In genomic region chr6:34103321-34103720, GRCh38 we compare ENCODE assay signal across 25 cellular contexts. TPM values are rescaled to one million over a fixed set of nuclear protein-coding genes. Genes with fewer than 3 reads are reported as not detected.
"Had no signal": no experiment of that assay in that cellular context is flagged by ENCODE, and none has a peak within 500 bp of the region (broad histone marks: within the 10 kb centered on the region; RNA-seq: fewer than 3 reads in every experiment).

No MANE protein-coding gene starts in this region.

- FAIRE-seq: urothelium cell line had no signal

- H3K4me1 ChIP-seq: left ventricle myocardium inferior, prostate gland, stomach, tibial artery, upper lobe of right lung had no signal

- DNase-seq: islet precursor cell; left ventricle myocardium inferior; mesendoderm; naive B cell; natural killer cell; ovary; retina; stimulated activated CD4-positive, alpha-beta T cell treated with anti-CD3 and anti-CD28 coated beads, Interleukin-12 subunit alpha, Interleukin-12 subunit beta, amount 100 ng/mL, for 4 hours; stimulated activated CD4-positive, alpha-beta T cell treated with anti-CD3 and anti-CD28 coated beads, Interleukin-15, amount 100 ng/mL, for 24 hours; stimulated activated CD4-positive, alpha-beta T cell treated with anti-CD3 and anti-CD28 coated beads, Interleukin-2, amount 100 ng/mL, for 24 hours; stimulated activated CD4-positive, alpha-beta T cell treated with anti-CD3 and anti-CD28 coated beads, Interleukin-4, amount 100 ng/mL, for 1 hour; stimulated activated naive B cell treated with anti-CD40 and anti-IgM and Interleukin-4, amounts not matched to agents 10 μg/mL and 1 μg/mL and 100 μg/mL, for 72 hours; stimulated activated naive CD8-positive, alpha-beta T cell treated with anti-CD3 and anti-CD28 coated beads, Interleukin-15, Interleukin-2, amounts not matched to agents 100 U/mL and 50 U/mL, for 24 hours; stomach; tibial artery; trophoblast cell; upper lobe of right lung had no signal

- H3K27ac ChIP-seq: left ventricle myocardium inferior, ovary, prostate gland, stomach, thoracic aorta, tibial artery, upper lobe of right lung had no signal

- ATAC-seq: natural killer cell; sciatic nerve; stimulated activated naive B cell treated with anti-CD40 and anti-IgM and Interleukin-4, amounts not matched to agents 10 μg/mL and 1 μg/mL and 100 μg/mL, for 72 hours; stimulated activated naive CD8-positive, alpha-beta T cell treated with anti-CD3 and anti-CD28 coated beads, Interleukin-15, Interleukin-2, amounts not matched to agents 100 U/mL and 50 U/mL, for 24 hours; upper lobe of right lung had no signal

- H3K9me3 ChIP-seq: left ventricle myocardium inferior, ovary, prostate gland, stomach, thoracic aorta, tibial artery, upper lobe of right lung had no signal

- H3K4me3 ChIP-seq: left ventricle myocardium inferior, lung, ovary, prostate gland, skin epidermis, stomach, thoracic aorta, tibial artery, upper lobe of right lung had no signal

- H3K36me3 ChIP-seq: left ventricle myocardium inferior, ovary, prostate gland, stomach, thoracic aorta, tibial artery, upper lobe of right lung had no signal

- H3K27me3 ChIP-seq: ovary, upper lobe of right lung had no signal

RNA-seq across cellular contexts. Expression of gene GRM4, which starts 42.6 kb away (rescaled TPM):
- total RNA-seq: kidney epithelial cell, left ventricle myocardium inferior, natural killer cell, right cardiac atrium, sciatic nerve, thoracic aorta had no signal
- polyA plus RNA-seq: right cardiac atrium, stomach had no signal
